ENCODE assay signal across 8 cellular contexts in the genomic region with DNA sequence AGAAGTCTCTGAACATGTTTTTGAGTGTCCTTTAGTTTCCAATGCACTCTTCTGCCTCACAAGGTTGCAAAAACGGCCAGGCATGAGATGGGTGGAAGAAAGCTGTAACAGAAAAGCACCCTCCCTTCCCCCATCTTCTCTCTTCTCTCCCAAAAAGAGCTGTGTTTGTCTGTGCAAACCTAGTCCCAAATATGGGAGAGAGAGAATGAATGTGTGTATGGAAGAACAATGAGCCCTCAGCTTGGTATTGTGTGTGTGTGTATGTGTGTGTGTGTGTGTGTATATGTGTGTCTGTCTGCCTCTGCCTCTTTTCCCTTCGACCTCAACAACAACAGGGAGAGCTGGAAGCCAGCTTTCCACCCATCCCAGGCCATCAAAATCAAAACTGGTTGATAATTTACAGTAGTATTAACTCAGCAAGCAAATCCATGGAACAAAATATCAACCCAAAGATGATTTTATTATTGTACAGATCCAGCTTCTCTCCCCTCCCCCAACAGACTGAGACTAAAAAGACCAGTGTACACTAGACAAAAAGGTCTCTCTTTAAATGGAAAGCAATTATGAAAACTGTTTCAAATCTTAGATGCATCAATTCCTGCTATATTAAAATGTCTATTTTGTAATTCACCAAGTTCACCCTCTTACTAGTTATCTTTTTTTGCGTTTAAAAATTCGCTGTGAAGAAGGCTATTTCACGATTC. TPM values are rescaled to one million over a fixed set of nuclear protein-coding genes. Genes with fewer than 3 reads are reported as not detected.
DNase-seq lines count a peak whose midpoint lies in the region; ATAC-seq, FAIRE-seq and TF ChIP-seq lines count a peak whose summit lies in the region.

No MANE protein-coding gene starts in this region.

- H3K9me2 ChIP-seq in MM.1S (replicated peaks; ENCODE audit: insufficient read depth, low read length) = no peaks in the 10 kb centered on the region

- peaks cover 21% of the 10 kb centered on the region for H3F3A ChIP-seq in MM.1S (ENCODE audit: insufficient read depth, low read length)

- no peaks in the 10 kb centered on the region for H3K36me3 ChIP-seq in MM.1S (replicated peaks; ENCODE audit: insufficient read depth, low read length)
- no peaks in the 10 kb centered on the region for H3K36me3 ChIP-seq in astrocyte (ENCODE audit: insufficient read depth, low read length)

- H3K27me3 ChIP-seq in MM.1S (replicated peaks; ENCODE audit: insufficient read depth, low read length) (no peaks in the 10 kb centered on the region), astrocyte (ENCODE audit: insufficient read depth, low read length) (no peaks in the 10 kb centered on the region)

- TF ChIP-seq CTCF in MM.1S (IDR thresholded peaks at IDR 0.05; ENCODE audit: low read length) = no peak
- no peak for TF ChIP-seq CTCF in astrocyte (IDR thresholded peaks at IDR 0.05; ENCODE audit: insufficient read depth, low read depth, low read length)

- H3K4me1 Mint-ChIP-seq in astrocyte (ENCODE audit: low read depth, unreplicated experiment) = peaks cover 26% of the 10 kb centered on the region

- peak overlapping the region; percentile 81; the same call in 1 of the 2 replicates for H3K27ac ChIP-seq in MM.1S (ENCODE audit: low read length)
- peak overlapping the region; percentile 92 for H3K27ac ChIP-seq in astrocyte (ENCODE audit: low read depth, low read length)
- peak overlapping the region; percentile 98 for H3K27ac ChIP-seq in substantia nigra (ENCODE audit: low read depth, low read length, poor library complexity, severe bottlenecking)

- FAIRE-seq in astrocyte (lab: Jason Lieb, UNC) = no peak

- H3K4me3 ChIP-seq in MM.1S (ENCODE audit: low read length) (peak overlapping the region; percentile 93), astrocyte (ENCODE audit: insufficient read depth, low read depth, low read length) (peak overlapping the region; percentile 91)

- no peaks in the 10 kb centered on the region for H4K20me1 ChIP-seq in MM.1S (ENCODE audit: insufficient read depth, low read length)
- peaks cover 16% of the 10 kb centered on the region for H4K20me1 ChIP-seq in astrocyte (ENCODE audit: insufficient read depth, low read length)

- DNase-seq in DMS153 treated with DMSO at 0.1 percent for 48 hours (lab: John Stamatoyannopoulos, UW; ENCODE audit: unreplicated experiment) (peak; percentile 94), MM.1S (no peak), astrocyte (ENCODE audit: low read depth) (peak; percentile 46), kidney tubule cell (ENCODE audit: low spot score) (peak; percentile 32), substantia nigra (lab: John Stamatoyannopoulos, UW) (peak in 39 of 49 donors; percentile 9 to 82 (median 25)), NCI-H2081 treated with DMSO at 0.1 percent for 48 hours (lab: John Stamatoyannopoulos, UW) (no peak), NOMO-1 treated with DMSO at 0.1 percent for 48 hours (lab: John Stamatoyannopoulos, UW; ENCODE audit: unreplicated experiment) (no peak)

- H2AFZ ChIP-seq in MM.1S (ENCODE audit: low read length) (no peak overlapping the region), astrocyte (ENCODE audit: low read depth, low read length) (peak overlapping the region; percentile 16)

- no peaks in the 10 kb centered on the region for H3K36me3 Mint-ChIP-seq in astrocyte (ENCODE audit: low read depth, unreplicated experiment)

- no peaks in the 10 kb centered on the region for H3K9me3 ChIP-seq in MM.1S (replicated peaks; ENCODE audit: insufficient read depth, low read length)
- H3K9me3 ChIP-seq in astrocyte (ENCODE audit: insufficient read depth, low read depth, low read length) = no peaks in the 10 kb centered on the region

- H3K9me3 Mint-ChIP-seq in astrocyte (ENCODE audit: unreplicated experiment) = no peaks in the 10 kb centered on the region

- peaks cover 48% of the 10 kb centered on the region for H3K79me2 ChIP-seq in MM.1S (ENCODE audit: low read length)
- H3K79me2 ChIP-seq in astrocyte (ENCODE audit: insufficient read depth, low read length) = peaks cover 52% of the 10 kb centered on the region

- peak overlapping the region; percentile 98 for H3K27ac Mint-ChIP-seq in astrocyte (ENCODE audit: unreplicated experiment)

- peaks cover 23% of the 10 kb centered on the region for H3K4me1 ChIP-seq in MM.1S (ENCODE audit: low read length)
- peaks cover 29% of the 10 kb centered on the region for H3K4me1 ChIP-seq in astrocyte (ENCODE audit: insufficient read depth, low read length)

- H3K4me3 Mint-ChIP-seq in astrocyte (ENCODE audit: unreplicated experiment) = peak overlapping the region; percentile 95

- H3K27me3 Mint-ChIP-seq in astrocyte (ENCODE audit: low read depth, unreplicated experiment) = no peaks in the 10 kb centered on the region

- H3K4me2 ChIP-seq in MM.1S (ENCODE audit: low read depth, low read length) (peak overlapping the region; percentile 92), astrocyte (ENCODE audit: low read length) (peak overlapping the region; percentile 97)

- no peak for ATAC-seq in HG03354 (IDR thresholded peaks at IDR 0.05; ENCODE audit: poor library complexity, severe bottlenecking, unreplicated experiment)

- H3K9ac ChIP-seq in MM.1S (ENCODE audit: low read length) = peak overlapping the region; percentile 94; the same call in 1 of the 2 replicates
- peak overlapping the region; percentile 99 for H3K9ac ChIP-seq in astrocyte (ENCODE audit: low read length)

RNA-seq across cellular contexts. Expression of a gene that starts 1.7 kb away (rescaled TPM):
- 118 and 124 TPM in 2 replicates for total RNA-seq in astrocyte

Comparison
In these comparisons a context has a peak if more than half of its experiments do, and no peak if none do; other contexts are left out.
1. DNase-seq: peak in DMS153 treated with DMSO at 0.1 percent for 48 hours (single experiment), astrocyte (single experiment), kidney tubule cell (single experiment) and substantia nigra (39 of 49); none in MM.1S (single experiment), NCI-H2081 treated with DMSO at 0.1 percent for 48 hours (single experiment) and NOMO-1 treated with DMSO at 0.1 percent for 48 hours (single experiment).
2. Peak in every context shown above with its lines, with median percentiles within 50 percentile points of each other: H3K27ac ChIP-seq.